In the genomic region with DNA sequence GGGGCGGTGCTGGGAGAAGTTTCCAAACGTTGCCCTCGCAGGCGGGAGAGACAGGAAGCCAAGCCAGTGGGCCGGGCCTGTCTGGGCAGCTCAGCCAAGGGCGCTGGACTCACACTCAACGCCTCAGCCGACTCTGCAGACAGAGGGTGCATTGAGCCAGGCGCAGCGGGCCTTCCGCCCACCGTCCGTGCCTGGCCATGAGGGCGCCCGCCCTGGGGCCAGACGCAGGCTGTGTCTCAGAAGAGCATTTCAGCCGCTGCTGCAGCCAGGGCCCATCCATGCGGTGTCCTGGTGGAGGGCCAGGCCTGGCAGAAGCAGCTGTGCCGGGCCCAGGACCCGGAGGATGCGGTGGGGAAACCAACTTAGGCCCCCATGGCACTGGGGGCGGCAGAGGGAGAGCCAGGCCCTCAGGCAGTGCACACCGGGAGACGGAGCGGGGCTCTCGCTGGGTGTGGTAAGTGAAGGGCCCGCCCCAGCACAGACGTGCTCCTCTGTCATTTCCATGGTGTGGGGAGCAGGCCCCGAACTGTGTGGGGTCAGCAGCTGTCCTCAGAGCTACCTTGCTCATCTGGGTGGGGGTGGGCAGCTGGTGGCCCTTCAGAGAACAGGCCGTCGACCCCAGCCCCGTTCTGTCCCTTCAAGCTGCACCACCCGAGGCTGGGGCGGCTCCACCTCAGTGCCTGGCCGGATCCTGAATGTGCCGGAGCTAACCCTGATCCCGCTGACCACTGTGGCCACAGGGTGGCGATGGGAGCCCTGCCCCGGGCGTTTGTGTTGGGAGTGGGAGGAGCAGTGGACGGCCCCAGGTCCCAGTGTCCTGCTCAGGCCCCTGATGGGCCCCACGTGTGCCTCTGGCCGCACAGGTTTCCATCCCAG, we compare ENCODE assay signal across 1 cellular context.
A peak's percentile ranks its signal among the peaks of the same experiment; 100 is the strongest.
TF ChIP-seq lines count a peak whose summit lies in the region.

No MANE protein-coding gene starts in this region.

TF ChIP-seq in HepG2, 621 proteins besides CTCF, POLR2A, EP300 and RAD21 (continued from another document and continues in another):
- TF ChIP-seq, protein P1, sequence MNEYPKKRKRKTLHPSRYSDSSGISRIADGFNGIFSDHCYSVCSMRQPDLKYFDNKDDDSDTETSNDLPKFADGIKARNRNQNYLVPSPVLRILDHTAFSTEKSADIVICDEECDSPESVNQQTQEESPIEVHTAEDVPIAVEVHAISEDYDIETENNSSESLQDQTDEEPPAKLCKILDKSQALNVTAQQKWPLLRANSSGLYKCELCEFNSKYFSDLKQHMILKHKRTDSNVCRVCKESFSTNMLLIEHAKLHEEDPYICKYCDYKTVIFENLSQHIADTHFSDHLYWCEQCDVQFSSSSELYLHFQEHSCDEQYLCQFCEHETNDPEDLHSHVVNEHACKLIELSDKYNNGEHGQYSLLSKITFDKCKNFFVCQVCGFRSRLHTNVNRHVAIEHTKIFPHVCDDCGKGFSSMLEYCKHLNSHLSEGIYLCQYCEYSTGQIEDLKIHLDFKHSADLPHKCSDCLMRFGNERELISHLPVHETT (CRISPR knock-in tag; conservative IDR thresholded peaks at IDR 0.05) = no peak
- no peak for TF ChIP-seq SRSF4 (IDR thresholded peaks at IDR 0.05; ENCODE audit: low read depth, low read length, poor library complexity, severe bottlenecking)
- no peak for TF ChIP-seq ZNF180 (CRISPR knock-in tag; IDR thresholded peaks at IDR 0.05; ENCODE audit: borderline replicate concordance, low read depth)
- TF ChIP-seq, protein P2, sequence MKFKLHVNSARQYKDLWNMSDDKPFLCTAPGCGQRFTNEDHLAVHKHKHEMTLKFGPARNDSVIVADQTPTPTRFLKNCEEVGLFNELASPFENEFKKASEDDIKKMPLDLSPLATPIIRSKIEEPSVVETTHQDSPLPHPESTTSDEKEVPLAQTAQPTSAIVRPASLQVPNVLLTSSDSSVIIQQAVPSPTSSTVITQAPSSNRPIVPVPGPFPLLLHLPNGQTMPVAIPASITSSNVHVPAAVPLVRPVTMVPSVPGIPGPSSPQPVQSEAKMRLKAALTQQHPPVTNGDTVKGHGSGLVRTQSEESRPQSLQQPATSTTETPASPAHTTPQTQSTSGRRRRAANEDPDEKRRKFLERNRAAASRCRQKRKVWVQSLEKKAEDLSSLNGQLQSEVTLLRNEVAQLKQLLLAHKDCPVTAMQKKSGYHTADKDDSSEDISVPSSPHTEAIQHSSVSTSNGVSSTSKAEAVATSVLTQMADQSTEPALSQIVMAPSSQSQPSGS (CRISPR knock-in tag; IDR thresholded peaks at IDR 0.05) = 0 out of 2 replicates have a peak, but pooled peaks have one; percentile 26
- TF ChIP-seq HIVEP1 (CRISPR knock-in tag; IDR thresholded peaks at IDR 0.05) = no peak; the same call in none of the 2 replicates
- TF ChIP-seq, protein P3, sequence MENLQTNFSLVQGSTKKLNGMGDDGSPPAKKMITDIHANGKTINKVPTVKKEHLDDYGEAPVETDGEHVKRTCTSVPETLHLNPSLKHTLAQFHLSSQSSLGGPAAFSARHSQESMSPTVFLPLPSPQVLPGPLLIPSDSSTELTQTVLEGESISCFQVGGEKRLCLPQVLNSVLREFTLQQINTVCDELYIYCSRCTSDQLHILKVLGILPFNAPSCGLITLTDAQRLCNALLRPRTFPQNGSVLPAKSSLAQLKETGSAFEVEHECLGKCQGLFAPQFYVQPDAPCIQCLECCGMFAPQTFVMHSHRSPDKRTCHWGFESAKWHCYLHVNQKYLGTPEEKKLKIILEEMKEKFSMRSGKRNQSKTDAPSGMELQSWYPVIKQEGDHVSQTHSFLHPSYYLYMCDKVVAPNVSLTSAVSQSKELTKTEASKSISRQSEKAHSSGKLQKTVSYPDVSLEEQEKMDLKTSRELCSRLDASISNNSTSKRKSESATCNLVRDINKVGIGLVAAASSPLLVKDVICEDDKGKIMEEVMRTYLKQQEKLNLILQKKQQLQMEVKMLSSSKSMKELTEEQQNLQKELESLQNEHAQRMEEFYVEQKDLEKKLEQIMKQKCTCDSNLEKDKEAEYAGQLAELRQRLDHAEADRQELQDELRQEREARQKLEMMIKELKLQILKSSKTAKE (CRISPR knock-in tag; IDR thresholded peaks at IDR 0.05; ENCODE audit: borderline replicate concordance) = no peak
- no peak for TF ChIP-seq SIN3B (IDR thresholded peaks at IDR 0.05; ENCODE audit: low read length)
- TF ChIP-seq ZNF816 (CRISPR knock-in tag; IDR thresholded peaks at IDR 0.05; ENCODE audit: borderline replicate concordance) = no peak
- TF ChIP-seq ZNF709 (CRISPR knock-in tag; IDR thresholded peaks at IDR 0.05) = peak; percentile 41; the same call in 1 of the 2 replicates
- TF ChIP-seq ZNF556 (CRISPR knock-in tag; IDR thresholded peaks at IDR 0.05; ENCODE audit: borderline replicate concordance) = peak; percentile 47; the same call in 1 of the 2 replicates
- no peak for TF ChIP-seq DPF2 (CRISPR knock-in tag; IDR thresholded peaks at IDR 0.05; ENCODE audit: borderline replicate concordance, low read depth)
- TF ChIP-seq, protein P4, sequence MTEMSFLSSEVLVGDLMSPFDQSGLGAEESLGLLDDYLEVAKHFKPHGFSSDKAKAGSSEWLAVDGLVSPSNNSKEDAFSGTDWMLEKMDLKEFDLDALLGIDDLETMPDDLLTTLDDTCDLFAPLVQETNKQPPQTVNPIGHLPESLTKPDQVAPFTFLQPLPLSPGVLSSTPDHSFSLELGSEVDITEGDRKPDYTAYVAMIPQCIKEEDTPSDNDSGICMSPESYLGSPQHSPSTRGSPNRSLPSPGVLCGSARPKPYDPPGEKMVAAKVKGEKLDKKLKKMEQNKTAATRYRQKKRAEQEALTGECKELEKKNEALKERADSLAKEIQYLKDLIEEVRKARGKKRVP (CRISPR knock-in tag; IDR thresholded peaks at IDR 0.05) = no peak
- TF ChIP-seq, protein P5, sequence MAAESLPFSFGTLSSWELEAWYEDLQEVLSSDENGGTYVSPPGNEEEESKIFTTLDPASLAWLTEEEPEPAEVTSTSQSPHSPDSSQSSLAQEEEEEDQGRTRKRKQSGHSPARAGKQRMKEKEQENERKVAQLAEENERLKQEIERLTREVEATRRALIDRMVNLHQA (CRISPR knock-in tag; IDR thresholded peaks at IDR 0.05) = no peak
- TF ChIP-seq CHCHD3 (CRISPR knock-in tag; IDR thresholded peaks at IDR 0.05) = no peak
- TF ChIP-seq, protein P6, sequence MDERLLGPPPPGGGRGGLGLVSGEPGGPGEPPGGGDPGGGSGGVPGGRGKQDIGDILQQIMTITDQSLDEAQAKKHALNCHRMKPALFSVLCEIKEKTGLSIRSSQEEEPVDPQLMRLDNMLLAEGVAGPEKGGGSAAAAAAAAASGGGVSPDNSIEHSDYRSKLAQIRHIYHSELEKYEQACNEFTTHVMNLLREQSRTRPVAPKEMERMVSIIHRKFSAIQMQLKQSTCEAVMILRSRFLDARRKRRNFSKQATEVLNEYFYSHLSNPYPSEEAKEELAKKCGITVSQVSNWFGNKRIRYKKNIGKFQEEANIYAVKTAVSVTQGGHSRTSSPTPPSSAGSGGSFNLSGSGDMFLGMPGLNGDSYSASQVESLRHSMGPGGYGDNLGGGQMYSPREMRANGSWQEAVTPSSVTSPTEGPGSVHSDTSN (CRISPR knock-in tag; IDR thresholded peaks at IDR 0.05) = no peak
- TF ChIP-seq BRD4 (CRISPR knock-in tag; IDR thresholded peaks at IDR 0.05) = no peak
- TF ChIP-seq, protein P7, sequence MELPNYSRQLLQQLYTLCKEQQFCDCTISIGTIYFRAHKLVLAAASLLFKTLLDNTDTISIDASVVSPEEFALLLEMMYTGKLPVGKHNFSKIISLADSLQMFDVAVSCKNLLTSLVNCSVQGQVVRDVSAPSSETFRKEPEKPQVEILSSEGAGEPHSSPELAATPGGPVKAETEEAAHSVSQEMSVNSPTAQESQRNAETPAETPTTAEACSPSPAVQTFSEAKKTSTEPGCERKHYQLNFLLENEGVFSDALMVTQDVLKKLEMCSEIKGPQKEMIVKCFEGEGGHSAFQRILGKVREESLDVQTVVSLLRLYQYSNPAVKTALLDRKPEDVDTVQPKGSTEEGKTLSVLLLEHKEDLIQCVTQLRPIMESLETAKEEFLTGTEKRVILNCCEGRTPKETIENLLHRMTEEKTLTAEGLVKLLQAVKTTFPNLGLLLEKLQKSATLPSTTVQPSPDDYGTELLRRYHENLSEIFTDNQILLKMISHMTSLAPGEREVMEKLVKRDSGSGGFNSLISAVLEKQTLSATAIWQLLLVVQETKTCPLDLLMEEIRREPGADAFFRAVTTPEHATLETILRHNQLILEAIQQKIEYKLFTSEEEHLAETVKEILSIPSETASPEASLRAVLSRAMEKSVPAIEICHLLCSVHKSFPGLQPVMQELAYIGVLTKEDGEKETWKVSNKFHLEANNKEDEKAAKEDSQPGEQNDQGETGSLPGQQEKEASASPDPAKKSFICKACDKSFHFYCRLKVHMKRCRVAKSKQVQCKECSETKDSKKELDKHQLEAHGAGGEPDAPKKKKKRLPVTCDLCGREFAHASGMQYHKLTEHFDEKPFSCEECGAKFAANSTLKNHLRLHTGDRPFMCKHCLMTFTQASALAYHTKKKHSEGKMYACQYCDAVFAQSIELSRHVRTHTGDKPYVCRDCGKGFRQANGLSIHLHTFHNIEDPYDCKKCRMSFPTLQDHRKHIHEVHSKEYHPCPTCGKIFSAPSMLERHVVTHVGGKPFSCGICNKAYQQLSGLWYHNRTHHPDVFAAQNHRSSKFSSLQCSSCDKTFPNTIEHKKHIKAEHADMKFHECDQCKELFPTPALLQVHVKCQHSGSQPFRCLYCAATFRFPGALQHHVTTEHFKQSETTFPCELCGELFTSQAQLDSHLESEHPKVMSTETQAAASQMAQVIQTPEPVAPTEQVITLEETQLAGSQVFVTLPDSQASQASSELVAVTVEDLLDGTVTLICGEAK (IDR thresholded peaks at IDR 0.05) = no peak
- TF ChIP-seq, protein P7 (CRISPR knock-in tag; IDR thresholded peaks at IDR 0.05) = no peak
- TF ChIP-seq ZSCAN12 (CRISPR knock-in tag; IDR thresholded peaks at IDR 0.05) = no peak
- TF ChIP-seq FOXO1 (CRISPR knock-in tag; IDR thresholded peaks at IDR 0.05) = 0 out of 2 replicates have a peak, but pooled peaks have one; percentile 38
- TF ChIP-seq ZNF430 (CRISPR knock-in tag; IDR thresholded peaks at IDR 0.05) = peak; percentile 25; the same call in 1 of the 2 replicates
- TF ChIP-seq PRPF4 (IDR thresholded peaks at IDR 0.05; ENCODE audit: low read depth, low read length, poor library complexity, severe bottlenecking) = no peak
- TF ChIP-seq KDM6A (CRISPR knock-in tag; IDR thresholded peaks at IDR 0.05; ENCODE audit: low read depth) = no peak
- no peak for TF ChIP-seq ZNF569 (CRISPR knock-in tag; IDR thresholded peaks at IDR 0.05; ENCODE audit: borderline replicate concordance)
- TF ChIP-seq, protein P8, sequence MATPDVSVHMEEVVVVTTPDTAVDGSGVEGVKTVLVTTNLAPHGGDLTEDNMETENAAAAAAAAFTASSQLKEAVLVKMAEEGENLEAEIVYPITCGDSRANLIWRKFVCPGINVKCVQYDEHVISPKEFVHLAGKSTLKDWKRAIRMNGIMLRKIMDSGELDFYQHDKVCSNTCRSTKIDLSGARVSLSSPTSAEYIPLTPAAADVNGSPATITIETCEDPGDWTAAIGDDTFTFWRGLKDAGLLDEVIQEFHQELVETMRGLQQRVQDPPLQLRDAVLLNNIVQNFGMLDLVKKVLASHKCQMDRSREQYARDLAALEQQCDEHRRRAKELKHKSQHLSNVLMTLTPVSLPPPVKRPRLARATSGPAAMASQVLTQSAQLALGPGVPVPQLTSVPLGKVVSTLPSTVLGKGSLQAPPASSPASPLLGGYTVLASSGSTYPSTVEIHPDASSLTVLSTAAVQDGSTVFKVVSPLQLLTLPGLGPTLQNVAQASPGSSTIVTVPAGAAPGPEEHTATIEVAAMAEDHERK (CRISPR knock-in tag; IDR thresholded peaks at IDR 0.05; ENCODE audit: low read depth) = no peak
- TF ChIP-seq, protein P9, sequence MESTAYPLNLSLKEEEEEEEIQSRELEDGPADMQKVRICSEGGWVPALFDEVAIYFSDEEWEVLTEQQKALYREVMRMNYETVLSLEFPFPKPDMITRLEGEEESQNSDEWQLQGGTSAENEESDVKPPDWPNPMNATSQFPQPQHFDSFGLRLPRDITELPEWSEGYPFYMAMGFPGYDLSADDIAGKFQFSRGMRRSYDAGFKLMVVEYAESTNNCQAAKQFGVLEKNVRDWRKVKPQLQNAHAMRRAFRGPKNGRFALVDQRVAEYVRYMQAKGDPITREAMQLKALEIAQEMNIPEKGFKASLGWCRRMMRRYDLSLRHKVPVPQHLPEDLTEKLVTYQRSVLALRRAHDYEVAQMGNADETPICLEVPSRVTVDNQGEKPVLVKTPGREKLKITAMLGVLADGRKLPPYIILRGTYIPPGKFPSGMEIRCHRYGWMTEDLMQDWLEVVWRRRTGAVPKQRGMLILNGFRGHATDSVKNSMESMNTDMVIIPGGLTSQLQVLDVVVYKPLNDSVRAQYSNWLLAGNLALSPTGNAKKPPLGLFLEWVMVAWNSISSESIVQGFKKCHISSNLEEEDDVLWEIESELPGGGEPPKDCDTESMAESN (CRISPR knock-in tag; conservative IDR thresholded peaks at IDR 0.05) = no peak; the same call in 1 of the 2 replicates
- TF ChIP-seq, protein P10, sequence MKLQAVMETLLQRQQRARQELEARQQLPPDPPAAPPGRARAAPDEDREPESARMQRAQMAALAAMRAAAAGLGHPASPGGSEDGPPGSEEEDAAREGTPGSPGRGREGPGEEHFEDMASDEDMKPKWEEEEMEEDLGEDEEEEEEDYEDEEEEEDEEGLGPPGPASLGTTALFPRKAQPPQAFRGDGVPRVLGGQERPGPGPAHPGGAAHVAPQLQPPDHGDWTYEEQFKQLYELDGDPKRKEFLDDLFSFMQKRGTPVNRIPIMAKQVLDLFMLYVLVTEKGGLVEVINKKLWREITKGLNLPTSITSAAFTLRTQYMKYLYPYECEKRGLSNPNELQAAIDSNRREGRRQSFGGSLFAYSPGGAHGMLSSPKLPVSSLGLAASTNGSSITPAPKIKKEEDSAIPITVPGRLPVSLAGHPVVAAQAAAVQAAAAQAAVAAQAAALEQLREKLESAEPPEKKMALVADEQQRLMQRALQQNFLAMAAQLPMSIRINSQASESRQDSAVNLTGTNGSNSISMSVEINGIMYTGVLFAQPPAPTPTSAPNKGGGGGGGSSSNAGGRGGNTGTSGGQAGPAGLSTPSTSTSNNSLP (IDR thresholded peaks at IDR 0.05; ENCODE audit: low read depth, low read length) = no peak
- no peak for TF ChIP-seq NR2C2 (CRISPR knock-in tag; IDR thresholded peaks at IDR 0.05; ENCODE audit: borderline replicate concordance)
